Comparison of ENCODE assay signal across 8 cellular contexts in the genomic region with DNA sequence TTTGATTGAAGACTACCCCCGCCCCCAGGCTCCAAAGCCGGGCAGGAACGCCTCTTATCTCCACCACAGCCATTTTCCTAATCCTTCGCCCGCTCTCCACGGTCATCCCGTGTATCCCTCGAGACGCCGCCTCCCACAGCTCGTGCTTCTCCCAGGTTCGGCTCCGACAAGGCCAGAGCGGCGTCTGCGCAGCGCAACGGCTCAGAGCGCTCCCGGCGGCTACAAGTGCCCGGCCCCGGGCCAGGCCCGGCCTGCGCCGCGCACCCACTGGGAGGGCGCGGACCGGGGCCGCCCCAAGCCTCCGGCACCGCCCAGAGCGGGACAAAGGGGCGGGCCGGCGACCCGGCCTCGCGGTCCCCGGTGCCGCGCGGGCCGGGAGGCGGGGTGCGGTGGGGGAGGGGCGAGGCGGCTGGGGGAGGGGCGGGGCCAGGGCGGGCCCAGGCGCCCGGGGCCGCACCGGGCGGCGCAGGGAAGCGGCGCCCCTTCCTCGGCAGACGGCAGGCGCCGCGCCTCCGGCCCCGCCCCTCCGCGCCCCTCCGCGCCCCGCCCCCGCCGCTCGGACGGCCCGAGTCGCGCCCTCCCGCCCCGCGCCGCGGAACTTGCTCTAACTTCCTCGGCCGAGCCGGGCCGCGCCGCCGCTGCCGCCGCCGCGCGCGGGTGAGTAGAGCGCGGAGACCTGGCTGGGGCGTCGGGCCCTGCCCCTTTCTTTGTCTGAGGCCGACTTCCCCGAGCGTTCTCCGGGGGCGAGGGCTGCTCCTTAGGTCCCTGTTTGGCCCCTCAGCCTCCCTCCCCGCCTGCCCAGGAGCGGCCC. TPM values are rescaled to one million over a fixed set of nuclear protein-coding genes. Genes with fewer than 3 reads are reported as not detected.
DNase-seq lines count a peak whose midpoint lies in the region; ATAC-seq and TF ChIP-seq lines count a peak whose summit lies in the region.

A gene with protein sequence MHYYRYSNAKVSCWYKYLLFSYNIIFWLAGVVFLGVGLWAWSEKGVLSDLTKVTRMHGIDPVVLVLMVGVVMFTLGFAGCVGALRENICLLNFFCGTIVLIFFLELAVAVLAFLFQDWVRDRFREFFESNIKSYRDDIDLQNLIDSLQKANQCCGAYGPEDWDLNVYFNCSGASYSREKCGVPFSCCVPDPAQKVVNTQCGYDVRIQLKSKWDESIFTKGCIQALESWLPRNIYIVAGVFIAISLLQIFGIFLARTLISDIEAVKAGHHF (plus strand): TSS at position 596 of the 811 bp plus-strand sequence. CDS start 34,924 bp downstream, outside the sequence.

- H3K9me2 ChIP-seq in OCI-LY7 (ENCODE audit: insufficient read depth, low read length), result no peaks in the 10 kb centered on the region

- H3K4me3 Mint-ChIP-seq in stimulated activated effector memory CD8-positive, alpha-beta T cell treated with anti-CD3 and anti-CD28 coated beads, Interleukin-12 subunit alpha, Interleukin-12 subunit beta, amount 100 ng/mL, for 72 hours, result no peak within 1 kb of the TSS

- peak within 1 kb of the TSS; percentile 96 to 100 (median 98) for H3K27ac ChIP-seq in BLaER1 treated with 17β-estradiol and CSF1 and Interleukin-3, amounts not matched to agents 10 nM and 100 nM
- H3K27ac ChIP-seq in OCI-LY7 (ENCODE audit: low read depth, low read length, poor library complexity, severe bottlenecking) (peak within 1 kb of the TSS; percentile 66), esophagus (ENCODE audit: low read depth in 2 of 2, low read length in 1 of 2) (peak within 1 kb of the TSS; percentile 94 to 97)

- TF ChIP-seq CTCF in OCI-LY7 (conservative IDR thresholded peaks at IDR 0.05; ENCODE audit: low read length), result 0 out of 2 replicates have a peak, but pooled peaks have one; percentile 4

- H4K20me1 ChIP-seq in BLaER1 treated with 17β-estradiol and CSF1 and Interleukin-3, amounts not matched to agents 10 nM and 100 nM, result peaks cover 38 to 46% (median 40%) of the 10 kb centered on the region in 11 experiments
- peaks cover 12% of the 10 kb centered on the region for H4K20me1 ChIP-seq in OCI-LY7 (ENCODE audit: insufficient read depth, low read length)

- peaks cover 56 to 74% (median 64%) of the 10 kb centered on the region in 10 experiments for H3K4me1 ChIP-seq in BLaER1 treated with 17β-estradiol and CSF1 and Interleukin-3, amounts not matched to agents 10 nM and 100 nM
- H3K4me1 ChIP-seq in OCI-LY7 (ENCODE audit: insufficient read depth, low read length, poor library complexity, severe bottlenecking), result peaks cover 42% of the 10 kb centered on the region
- H3K4me1 ChIP-seq in esophagus (ENCODE audit: control insufficient read depth in 2 of 2, insufficient read depth in 2 of 2, low read length in 1 of 2), result peaks cover 6 to 16% of the 10 kb centered on the region in 2 donors
- H3K4me1 ChIP-seq in mucosa of stomach (ENCODE audit: control insufficient read depth, insufficient read depth, low read length), result peaks cover 33% of the 10 kb centered on the region

- no peaks in the 10 kb centered on the region for H3K9me3 Mint-ChIP-seq in stimulated activated effector memory CD8-positive, alpha-beta T cell treated with anti-CD3 and anti-CD28 coated beads, Interleukin-12 subunit alpha, Interleukin-12 subunit beta, amount 100 ng/mL, for 72 hours

- 0 to 1% methylated on average over 67 to 105 of the region's 107 CpGs for WGBS in esophagus, 2 donors

- peaks cover 43% of the 10 kb centered on the region for H3K4me1 Mint-ChIP-seq in stimulated activated effector memory CD8-positive, alpha-beta T cell treated with anti-CD3 and anti-CD28 coated beads, Interleukin-12 subunit alpha, Interleukin-12 subunit beta, amount 100 ng/mL, for 72 hours

- H2AFZ ChIP-seq in OCI-LY7 (ENCODE audit: low read length), result peak within 1 kb of the TSS; percentile 81

- CTCF ChIA-PET in OCI-LY7 (lab: Charles Lee; ENCODE audit: unreplicated experiment), result interaction anchor here (0.9 kb wide), 1 partner anchor 18 kb away, joined by 4 read pairs; no protein-coding TSS in a partner anchor

- TF ChIP-seq POLR2A in GM19099 (IDR thresholded peaks at IDR 0.05; ENCODE audit: extremely low read depth, insufficient read length, low read depth), result peak; percentile 46

- H3K9ac ChIP-seq in BLaER1 treated with 17β-estradiol and CSF1 and Interleukin-3, amounts not matched to agents 10 nM and 100 nM, result peak within 1 kb of the TSS; percentile 99 to 100 (median 100)
- peak within 1 kb of the TSS; percentile 92 for H3K9ac ChIP-seq in mucosa of stomach (ENCODE audit: low read length)

- H3K79me2 ChIP-seq in OCI-LY7 (ENCODE audit: insufficient read depth, low read depth, low read length), result peaks cover 43% of the 10 kb centered on the region

- intact Hi-C loops in OCI-LY7 (cut with micrococcal nuclease; ENCODE audit: unreplicated experiment), result no loop called here

- peak within 1 kb of the TSS; percentile 93 to 100 (median 99) for H3K4me2 ChIP-seq in BLaER1 treated with 17β-estradiol and CSF1 and Interleukin-3, amounts not matched to agents 10 nM and 100 nM
- peak within 1 kb of the TSS; percentile 79 for H3K4me2 ChIP-seq in OCI-LY7 (ENCODE audit: low read length)

- ATAC-seq in HG03342 (IDR thresholded peaks at IDR 0.05; ENCODE audit: unreplicated experiment), result peak; percentile 61
- ATAC-seq in stimulated activated effector memory CD8-positive, alpha-beta T cell treated with anti-CD3 and anti-CD28 coated beads, Interleukin-12 subunit alpha, Interleukin-12 subunit beta, amount 100 ng/mL, for 72 hours, result peak; percentile 84

- peaks cover 21% of the 10 kb centered on the region for H3K36me3 Mint-ChIP-seq in stimulated activated effector memory CD8-positive, alpha-beta T cell treated with anti-CD3 and anti-CD28 coated beads, Interleukin-12 subunit alpha, Interleukin-12 subunit beta, amount 100 ng/mL, for 72 hours

- H3K9me3 ChIP-seq in BLaER1 treated with 17β-estradiol and CSF1 and Interleukin-3, amounts not matched to agents 10 nM and 100 nM (replicated peaks in 1 of 11), result peaks cover 8 to 23% (median 12%) of the 10 kb centered on the region in 11 experiments
- H3K9me3 ChIP-seq in OCI-LY7 (ENCODE audit: low read length) (no peaks in the 10 kb centered on the region), esophagus (ENCODE audit: control insufficient read depth in 2 of 2, insufficient read depth in 1 of 2, low read depth in 1 of 2, low read length in 1 of 2) (no peaks in the 10 kb centered on the region), mucosa of stomach (ENCODE audit: control insufficient read depth, low read length) (no peaks in the 10 kb centered on the region)

- DNase-seq in OCI-LY7 (ENCODE audit: low spot score), result peak; percentile 87
- peak; percentile 83 to 86 for DNase-seq in activated T-cell treated with anti-CD3 and anti-CD28 coated beads, Interleukin-2, amount 50 U/mL, for 48 hours
- peak; percentile 67 to 83 for DNase-seq in stimulated activated effector memory CD8-positive, alpha-beta T cell treated with anti-CD3 and anti-CD28 coated beads, Interleukin-12 subunit alpha, Interleukin-12 subunit beta, amount 100 ng/mL, for 72 hours (ENCODE audit: low spot score in 2 of 2)

- H3K36me3 ChIP-seq in BLaER1 treated with 17β-estradiol and CSF1 and Interleukin-3, amounts not matched to agents 10 nM and 100 nM, result peaks cover 0 to 36% (median 16%) of the 10 kb centered on the region in 11 experiments; a peak in 16 of 22 replicates
- H3K36me3 ChIP-seq in OCI-LY7 (ENCODE audit: insufficient read depth, low read length) (no peaks in the 10 kb centered on the region), esophagus (ENCODE audit: control insufficient read depth in 2 of 2, insufficient read depth in 2 of 2, low read length in 1 of 2) (peaks cover 0 to 7% of the 10 kb centered on the region in 2 donors), mucosa of stomach (ENCODE audit: control insufficient read depth, insufficient read depth, low read length) (no peaks in the 10 kb centered on the region)

- peak within 1 kb of the TSS; percentile 98 to 100 (median 100) for H3K4me3 ChIP-seq in BLaER1 treated with 17β-estradiol and CSF1 and Interleukin-3, amounts not matched to agents 10 nM and 100 nM
- H3K4me3 ChIP-seq in OCI-LY7 (ENCODE audit: low read depth, low read length, poor library complexity, severe bottlenecking) (peak within 1 kb of the TSS; percentile 92), esophagus (ENCODE audit: low read depth in 1 of 2, low read length in 2 of 2) (peak within 1 kb of the TSS; percentile 81 to 92), mucosa of stomach (ENCODE audit: low read length) (peak within 1 kb of the TSS; percentile 28)

- BruUV-seq in OCI-LY7 (replicated peaks; lab: Mats Ljungman, UMichigan), result no TSS peak

- POLR2A ChIA-PET in OCI-LY7 (lab: Charles Lee), result interaction anchor here (0.7 to 1.9 kb wide), 5 partner anchors 9 to 18 kb away, joined by 3 to 8 read pairs (median 5); no protein-coding TSS in a partner anchor

- no peaks in the 10 kb centered on the region for H3K27me3 ChIP-seq in BLaER1 treated with 17β-estradiol and CSF1 and Interleukin-3, amounts not matched to agents 10 nM and 100 nM
- H3K27me3 ChIP-seq in esophagus (ENCODE audit: control insufficient read depth in 1 of 2, insufficient read depth in 2 of 2, low read length in 2 of 2) (no peaks in the 10 kb centered on the region), mucosa of stomach (ENCODE audit: control insufficient read depth, insufficient read depth, low read length) (no peaks in the 10 kb centered on the region)

- peak within 1 kb of the TSS; percentile 97 for H3K27ac Mint-ChIP-seq in stimulated activated effector memory CD8-positive, alpha-beta T cell treated with anti-CD3 and anti-CD28 coated beads, Interleukin-12 subunit alpha, Interleukin-12 subunit beta, amount 100 ng/mL, for 72 hours

RNA-seq across cellular contexts. Expression of the gene that starts here (rescaled TPM):
- 15.5 and 17.0 TPM in 2 replicates for total RNA-seq in OCI-LY7 (2014; rRNA removed; shearing (Covaris generic))
- total RNA-seq in OCI-LY7 (2022), result 33.4 and 33.6 TPM in 2 replicates
- 10 to 100 TPM; 50.6 to 63.2 TPM for polyA plus RNA-seq in esophagus

Comparison
In these comparisons a context has a peak if more than half of its experiments do, and no peak if none do; other contexts are left out.
1. Peak in every context shown above with its lines: DNase-seq, ATAC-seq, H3K4me3 ChIP-seq and H3K27ac ChIP-seq.
2. H3K4me3 ChIP-seq: peak in every context shown above with its lines; median percentile 100 in BLaER1 treated with 17β-estradiol and CSF1 and Interleukin-3, amounts not matched to agents 10 nM and 100 nM; 92 in OCI-LY7; 86 in esophagus; 28 in mucosa of stomach.